8 cellular contexts compared by ENCODE assay signal in the genomic region with DNA sequence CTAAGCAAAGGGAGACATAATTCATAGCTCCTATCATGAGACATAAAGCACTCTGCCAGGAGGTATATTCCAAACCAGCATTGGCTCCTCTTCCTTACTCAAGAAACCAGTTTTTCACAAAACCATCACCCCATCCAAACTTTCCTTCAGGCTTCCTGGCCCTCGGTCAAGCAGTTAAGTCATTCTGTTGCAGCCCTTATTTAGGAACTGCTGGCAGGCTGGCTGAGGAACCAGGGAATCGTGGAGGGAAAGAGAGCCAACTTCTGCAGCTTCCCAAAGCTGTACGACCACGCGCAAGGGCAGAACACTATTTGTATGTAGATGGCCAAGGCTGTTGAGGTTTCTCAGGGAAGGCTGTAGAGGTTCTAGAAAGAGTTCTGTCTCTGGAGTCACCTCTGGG. TPM values are rescaled to one million over a fixed set of nuclear protein-coding genes. Genes with fewer than 3 reads are reported as not detected.
DNase-seq lines count a peak whose midpoint lies in the region; ATAC-seq and TF ChIP-seq lines count a peak whose summit lies in the region.

No MANE protein-coding gene starts in this region.

- H2AK5ac ChIP-seq in mesenchymal stem cell (ENCODE audit: low read length, severe bottlenecking) = peak overlapping the region; percentile 35

- no peak overlapping the region for H2BK12ac ChIP-seq in mesenchymal stem cell (ENCODE audit: low read length in 2 of 2)

- H3K9me3 ChIP-seq in mesenchymal stem cell (ENCODE audit: control insufficient read depth, low read length) (no peaks in the 10 kb centered on the region), upper lobe of right lung (no peaks in the 10 kb centered on the region)

- no peak overlapping the region for H4K91ac ChIP-seq in mesenchymal stem cell (ENCODE audit: low read length)

- intact Hi-C loops in MCF 10A (cut with micrococcal nuclease) (loop anchor here (5.0 kb wide), 2 partner anchors 268 to 418 kb away; no protein-coding TSS in a partner anchor), upper lobe of right lung (cut with DNase I) (no loop called here)

- no peak overlapping the region for H3K23ac ChIP-seq in mesenchymal stem cell (ENCODE audit: low read length in 2 of 2)

- peak overlapping the region; percentile 93 for H3K9ac ChIP-seq in mesenchymal stem cell (ENCODE audit: low read length)

- no peak overlapping the region for H2AFZ ChIP-seq in mesenchymal stem cell (ENCODE audit: low read depth, low read length)

- H3K27me3 Mint-ChIP-seq in activated T-cell treated with anti-CD3 and anti-CD28 coated beads, Interleukin-2, amount 50 U/mL, for 72 hours (ENCODE audit: low read depth) = no peaks in the 10 kb centered on the region
- no peaks in the 10 kb centered on the region for H3K27me3 Mint-ChIP-seq in MCF 10A (ENCODE audit: insufficient read depth, unreplicated experiment)

- H3K14ac ChIP-seq in mesenchymal stem cell (ENCODE audit: low read length in 2 of 2) = no peak overlapping the region

- CTCF ChIA-PET in MCF 10A (lab: Yijun Ruan, JAX) = interaction anchor here (0.7 kb wide), 1 partner anchor 117 kb away, joined by 3 read pairs; no protein-coding TSS in a partner anchor

- H3K27ac ChIP-seq in mesenchymal stem cell (ENCODE audit: low read length, poor library complexity, severe bottlenecking) = no peak overlapping the region
- no peak overlapping the region for H3K27ac ChIP-seq in upper lobe of right lung

- no peak overlapping the region for H2BK15ac ChIP-seq in mesenchymal stem cell (ENCODE audit: low read depth, poor library complexity, severe bottlenecking)

- no peak for ATAC-seq in activated T-cell treated with anti-CD3 and anti-CD28 coated beads, Interleukin-2, amount 50 U/mL, for 72 hours (replicated peaks in 1 of 2)
- ATAC-seq in upper lobe of right lung (no peak), HG03159 (IDR thresholded peaks at IDR 0.05; ENCODE audit: unreplicated experiment) (no peak), GM18909 (IDR thresholded peaks at IDR 0.05; ENCODE audit: poor library complexity, unreplicated experiment) (no peak), GM21576 (IDR thresholded peaks at IDR 0.05; ENCODE audit: unreplicated experiment) (no peak)

- H3K4me1 Mint-ChIP-seq in activated T-cell treated with anti-CD3 and anti-CD28 coated beads, Interleukin-2, amount 50 U/mL, for 72 hours (ENCODE audit: low read depth) = peaks cover 42% of the 10 kb centered on the region
- H3K4me1 Mint-ChIP-seq in MCF 10A (ENCODE audit: insufficient read depth, unreplicated experiment) = peaks cover 5% of the 10 kb centered on the region

- H3K4me3 ChIP-seq in mesenchymal stem cell (ENCODE audit: insufficient read depth in 1 of 2, low read depth in 1 of 2, low read length in 2 of 2) (peak overlapping the region in 1 of 2 experiments; percentile 81), upper lobe of right lung (peak overlapping the region; percentile 87)

- H3K9me3 Mint-ChIP-seq in activated T-cell treated with anti-CD3 and anti-CD28 coated beads, Interleukin-2, amount 50 U/mL, for 72 hours = no peaks in the 10 kb centered on the region
- H3K9me3 Mint-ChIP-seq in MCF 10A (ENCODE audit: unreplicated experiment) = no peaks in the 10 kb centered on the region

- peaks cover 10% of the 10 kb centered on the region for H3K79me1 ChIP-seq in mesenchymal stem cell (replicated peaks; ENCODE audit: low read length, poor library complexity, severe bottlenecking)

- H3K27ac Mint-ChIP-seq in activated T-cell treated with anti-CD3 and anti-CD28 coated beads, Interleukin-2, amount 50 U/mL, for 72 hours = peak overlapping the region; percentile 27
- peak overlapping the region; percentile 96 for H3K27ac Mint-ChIP-seq in MCF 10A (ENCODE audit: low read depth, unreplicated experiment)

- 66% methylated on average over 3 of the region's 5 CpGs for WGBS in mesenchymal stem cell

- H3K4me1 ChIP-seq in mesenchymal stem cell (ENCODE audit: control insufficient read depth, insufficient read depth, low read depth, low read length) (peaks cover 2% of the 10 kb centered on the region), upper lobe of right lung (peaks cover 7% of the 10 kb centered on the region)

- no peak overlapping the region for H3K18ac ChIP-seq in mesenchymal stem cell (ENCODE audit: low read depth in 1 of 2, low read length in 2 of 2)

- BruUV-seq in MCF 10A (replicated peaks; lab: Mats Ljungman, UMichigan) = no TSS peak

- peak overlapping the region; percentile 71 to 77 for H3K4me3 Mint-ChIP-seq in activated T-cell treated with anti-CD3 and anti-CD28 coated beads, Interleukin-2, amount 50 U/mL, for 72 hours
- H3K4me3 Mint-ChIP-seq in MCF 10A (ENCODE audit: unreplicated experiment) = peak overlapping the region; percentile 91

- no peak overlapping the region for H2BK120ac ChIP-seq in mesenchymal stem cell (ENCODE audit: low read depth, low read length)

- POLR2A ChIA-PET in MCF 10A (lab: Yijun Ruan, JAX) = no interaction called here

- no peak overlapping the region for H4K8ac ChIP-seq in mesenchymal stem cell (ENCODE audit: low read length)

- H3K36me3 ChIP-seq in mesenchymal stem cell (ENCODE audit: control insufficient read depth in 1 of 2, insufficient read depth in 2 of 2, low read depth in 1 of 2, low read length in 2 of 2) (peaks cover 2 to 22% of the 10 kb centered on the region in 2 experiments), upper lobe of right lung (peaks cover 6% of the 10 kb centered on the region)

- TF ChIP-seq CTCF in MCF 10A (IDR thresholded peaks at IDR 0.05; ENCODE audit: unreplicated experiment) (no peak), upper lobe of right lung (IDR thresholded peaks at IDR 0.05) (no peak)

- no peak overlapping the region for H3K4ac ChIP-seq in mesenchymal stem cell (ENCODE audit: low read depth in 1 of 2, low read length in 2 of 2)

- H3K27me3 ChIP-seq in mesenchymal stem cell (ENCODE audit: control insufficient read depth in 1 of 2, insufficient read depth in 1 of 2, low read length in 2 of 2) (no peaks in the 10 kb centered on the region), upper lobe of right lung (no peaks in the 10 kb centered on the region)

- no peak overlapping the region for H3K4me2 ChIP-seq in mesenchymal stem cell (ENCODE audit: low read length, poor library complexity, severe bottlenecking)

- DNase-seq in activated T-cell treated with anti-CD3 and anti-CD28 coated beads, Interleukin-2, amount 50 U/mL, for 72 hours = no peak
- DNase-seq in activated T-cell treated with anti-CD3 and anti-CD28 coated beads, Interleukin-2, amount 50 U/mL, for 1 hour = no peak
- DNase-seq in MCF 10A (ENCODE audit: unreplicated experiment) = no peak
- no peak for DNase-seq in mesenchymal stem cell
- no peak for DNase-seq in upper lobe of right lung

- H2BK5ac ChIP-seq in mesenchymal stem cell (ENCODE audit: low read depth, low read length, poor library complexity, severe bottlenecking) = no peak overlapping the region

- H3K36me3 Mint-ChIP-seq in activated T-cell treated with anti-CD3 and anti-CD28 coated beads, Interleukin-2, amount 50 U/mL, for 72 hours (ENCODE audit: insufficient read depth in 2 of 2) = peaks cover 0 to 1% of the 10 kb centered on the region in 2 donors
- H3K36me3 Mint-ChIP-seq in MCF 10A (ENCODE audit: insufficient read depth, unreplicated experiment) = peaks cover 11% of the 10 kb centered on the region

RNA-seq across cellular contexts. Expression of a gene that starts 0.7 kb away (rescaled TPM):
- 10 to 100 TPM; 20.7 to 32.3 TPM for total RNA-seq in activated T-cell treated with anti-CD3 and anti-CD28 coated beads, Interleukin-2, amount 50 U/mL, for 72 hours
- 21.3 and 24.3 TPM in 2 replicates for total RNA-seq in MCF 10A (2022)
- 19.2 TPM for polyA plus RNA-seq in mesenchymal stem cell (2013, experiment 1 of 2)
- 18.5 TPM for polyA plus RNA-seq in mesenchymal stem cell (2013, experiment 2 of 2)
- 18.2 TPM for total RNA-seq in upper lobe of right lung

RNA-seq across cellular contexts. Expression of a gene that starts 7.1 kb away (rescaled TPM):
- 100 to 1,000 TPM; 170 to 180 TPM for total RNA-seq in activated T-cell treated with anti-CD3 and anti-CD28 coated beads, Interleukin-2, amount 50 U/mL, for 72 hours
- total RNA-seq in MCF 10A (2022) (157 and 164 TPM in 2 replicates), upper lobe of right lung (120 TPM)
- polyA plus RNA-seq in mesenchymal stem cell (2013, experiment 1 of 2) = 251 TPM
- polyA plus RNA-seq in mesenchymal stem cell (2013, experiment 2 of 2) = 261 TPM

RNA-seq across cellular contexts. Expression of a gene that starts 34.1 kb away (rescaled TPM):
- 10 to 100 TPM; 18.1 to 18.6 TPM for total RNA-seq in activated T-cell treated with anti-CD3 and anti-CD28 coated beads, Interleukin-2, amount 50 U/mL, for 72 hours
- total RNA-seq in MCF 10A (2022) (0.79 and 0.91 TPM in 2 replicates), upper lobe of right lung (26.3 TPM)
- polyA plus RNA-seq in mesenchymal stem cell (2013, experiment 1 of 2) = 17.2 TPM
- polyA plus RNA-seq in mesenchymal stem cell (2013, experiment 2 of 2) = 17.5 TPM

RNA-seq across cellular contexts. Expression of a gene that starts 37.8 kb away (rescaled TPM):
- 1 to 10 TPM in 1 of 2 donors, under 1 TPM in 1; 0.74 to 1.4 TPM for total RNA-seq in activated T-cell treated with anti-CD3 and anti-CD28 coated beads, Interleukin-2, amount 50 U/mL, for 72 hours
- total RNA-seq in MCF 10A (2022) (0.52 and 0.63 TPM in 2 replicates), upper lobe of right lung (1.9 TPM)
- 0.19 TPM for polyA plus RNA-seq in mesenchymal stem cell (2013, experiment 1 of 2)
- polyA plus RNA-seq in mesenchymal stem cell (2013, experiment 2 of 2) = 0.16 TPM

RNA-seq across cellular contexts. Expression of a gene that starts 42.4 kb away (rescaled TPM):
- 1 to 10 TPM; 3.6 to 3.8 TPM for total RNA-seq in activated T-cell treated with anti-CD3 and anti-CD28 coated beads, Interleukin-2, amount 50 U/mL, for 72 hours
- total RNA-seq in MCF 10A (2022) (31.1 and 36.2 TPM in 2 replicates), upper lobe of right lung (79.6 TPM)
- polyA plus RNA-seq in mesenchymal stem cell (2013, experiment 1 of 2) = 124 TPM
- 114 TPM for polyA plus RNA-seq in mesenchymal stem cell (2013, experiment 2 of 2)

Comparison
In these comparisons a context has a peak if more than half of its experiments do, and no peak if none do; other contexts are left out.
1. RNA of a gene that starts 34.1 kb away (total RNA-seq): 26.3 TPM in upper lobe of right lung (single experiment) and 18.1 to 18.6 TPM in activated T-cell treated with anti-CD3 and anti-CD28 coated beads, Interleukin-2, amount 50 U/mL, for 72 hours; 0.79 to 0.91 TPM in MCF 10A; every median in the first group is over 10 times any median in the second.